In genomic region chr6:130245267-130245666, GRCh38 we compare ENCODE assay signal across 35 cellular contexts. TPM values are rescaled to one million over a fixed set of nuclear protein-coding genes. Genes with fewer than 3 reads are reported as not detected.
DNase-seq lines count a peak whose midpoint lies in the region; ATAC-seq, FAIRE-seq and TF ChIP-seq lines count a peak whose summit lies in the region.
"Had no signal": no experiment of that assay in that cellular context is flagged by ENCODE, and none has a peak within 500 bp of the region (broad histone marks: within the 10 kb centered on the region; RNA-seq: fewer than 3 reads in every experiment).

No MANE protein-coding gene starts in this region.

- FAIRE-seq in HepG2 (lab: Jason Lieb, UNC): no peak
- peak; percentile 66 for FAIRE-seq in GM12892 (lab: Jason Lieb, UNC)
- peak; percentile 42 for FAIRE-seq in GM18507 (lab: Jason Lieb, UNC)
- FAIRE-seq: A204.1, A549, D721Med had no signal

- CTCF ChIA-PET in HepG2 (lab: Yijun Ruan, JAX; ENCODE audit: low intra/inter-chr PET ratio, low total read pairs): no interaction called here

- POLR2A ChIA-PET in HepG2 (lab: Yijun Ruan, JAX): no interaction called here

- ATAC-seq in HepG2 (no peak), right lobe of liver (no peak)
- ATAC-seq: A549; CD8-positive, alpha-beta T cell had no signal

- H3K4me1 ChIP-seq in HepG2 (ENCODE audit: insufficient read depth, low read length) (no peaks in the 10 kb centered on the region), right lobe of liver (no peaks in the 10 kb centered on the region)
- H3K4me1 ChIP-seq: A549; BE2C; BLaER1; BLaER1 treated with 17β-estradiol and CSF1 and Interleukin-3, amounts not matched to agents 10 nM and 100 nM; Caco-2 had no signal

- TF ChIP-seq CTCF in HepG2 (CRISPR knock-in tag; IDR thresholded peaks at IDR 0.05) (no peak), right lobe of liver (IDR thresholded peaks at IDR 0.05) (no peak)

- TF ChIP-seq RAD21 in HepG2 (CRISPR knock-in tag; IDR thresholded peaks at IDR 0.05): no peak

- 10% methylated on average over 2 of the region's 2 CpGs for WGBS in HepG2 (ENCODE audit: low lambda C conversion rate)
- WGBS in right lobe of liver (ENCODE audit: insufficient coverage, low coverage, low lambda C conversion rate, missing lambda C conversion rate): 71% methylated on average over 2 of the region's 2 CpGs

- TF ChIP-seq EP300 in HepG2 (IDR thresholded peaks at IDR 0.05; ENCODE audit: low read depth in 2 of 2, low read length in 2 of 2) (no peak), HepG2 (CRISPR knock-in tag; IDR thresholded peaks at IDR 0.05; ENCODE audit: borderline replicate concordance) (no peak)

- H3K9me3 ChIP-seq in HepG2 (ENCODE audit: low read length) (no peaks in the 10 kb centered on the region), right lobe of liver (no peaks in the 10 kb centered on the region)
- H3K9me3 ChIP-seq: A549, BE2C, BLaER1, Caco-2 had no signal

- no TSS peak for BruUV-seq in HepG2 (replicated peaks; lab: Mats Ljungman, UMichigan)

- intact Hi-C loops in HepG2 (cut with micrococcal nuclease; ENCODE audit: unreplicated experiment): loop anchor here (2.0 kb wide), 1 partner anchor 64 kb away; no protein-coding TSS in a partner anchor
- intact Hi-C loops in right lobe of liver (cut with DNase I): no loop called here

- no peak overlapping the region for H2AFZ ChIP-seq in HepG2 (ENCODE audit: low read length)

- no peaks in the 10 kb centered on the region for H3K79me2 ChIP-seq in HepG2 (ENCODE audit: insufficient read depth, low read length)

- H3K4me3 ChIP-seq in HepG2 (replicated peaks in 1 of 3; ENCODE audit: insufficient read depth in 1 of 3, low read depth in 2 of 3, low read length in 3 of 3): no peak overlapping the region
- H3K4me3 ChIP-seq in right lobe of liver: no peak overlapping the region
- H3K4me3 ChIP-seq: A549; BLaER1; BLaER1 treated with 17β-estradiol and CSF1 and Interleukin-3, amounts not matched to agents 10 nM and 100 nM had no signal

- H3K27me3 ChIP-seq in HepG2 (ENCODE audit: control insufficient read depth in 1 of 2, insufficient read depth in 2 of 2, low read length in 2 of 2) (no peaks in the 10 kb centered on the region), right lobe of liver (peaks cover 0 to 3% of the 10 kb centered on the region in 2 donors)
- H3K27me3 ChIP-seq: BE2C; BLaER1; BLaER1 treated with 17β-estradiol and CSF1 and Interleukin-3, amounts not matched to agents 10 nM and 100 nM had no signal

- in situ Hi-C loops in HepG2 (cut with HindIII; ENCODE audit: extremely low pct_ligation_motif_present, low pct_unique_long_range_greater_than_20kb): no loop called here

- H3K9ac ChIP-seq in HepG2 (ENCODE audit: insufficient read depth, low read depth, low read length): no peak overlapping the region
- H3K9ac ChIP-seq: BLaER1; BLaER1 treated with 17β-estradiol and CSF1 and Interleukin-3, amounts not matched to agents 10 nM and 100 nM had no signal

- H3K27ac ChIP-seq in HepG2 (ENCODE audit: extremely low read length, insufficient read depth, low read length): no peak overlapping the region
- H3K27ac ChIP-seq in right lobe of liver: no peak overlapping the region
- H3K27ac ChIP-seq: 22Rv1; A549; BLaER1; BLaER1 treated with 17β-estradiol and CSF1 and Interleukin-3, amounts not matched to agents 10 nM and 100 nM; C4-2B had no signal

- DNase-seq in HepG2 (ENCODE audit: low spot score) (no peak), right lobe of liver (no peak), GM12892 (ENCODE audit: insufficient read length) (no peak), GM18507 (ENCODE audit: extremely low spot score, insufficient read length, low read depth) (no peak), NCI-H524 (lab: John Stamatoyannopoulos, UW) (no peak), A172 (ENCODE audit: low spot score) (no peak)
- DNase-seq: 8988T; ACHN; AML-193; BE2C; C1 segment of cervical spinal cord; Caco-2; Calu3; CD4-positive, alpha-beta memory T cell; CD4-positive, alpha-beta T cell; CD4-positive, CD25-positive, alpha-beta regulatory T cell; CD8-positive, alpha-beta memory T cell; CD8-positive, alpha-beta T cell; COR-L47; DMS 273 treated with DMSO at 0.1 percent for 48 hours; DMS153; DMS53; DMS79; DMS79 treated with DMSO at 0.1 percent for 48 hours; DND-41; EL had no signal

- H3K36me3 ChIP-seq in HepG2 (replicated peaks in 1 of 2; ENCODE audit: control insufficient read depth in 1 of 2, insufficient read depth in 2 of 2, low read length in 2 of 2) (no peaks in the 10 kb centered on the region), right lobe of liver (no peaks in the 10 kb centered on the region)
- H3K36me3 ChIP-seq: BE2C; BLaER1 treated with 17β-estradiol and CSF1 and Interleukin-3, amounts not matched to agents 10 nM and 100 nM had no signal

- no peaks in the 10 kb centered on the region for H4K20me1 ChIP-seq in HepG2 (ENCODE audit: insufficient read depth, low read length)
- H4K20me1 ChIP-seq: BLaER1; BLaER1 treated with 17β-estradiol and CSF1 and Interleukin-3, amounts not matched to agents 10 nM and 100 nM had no signal

- no peak overlapping the region for H3K4me2 ChIP-seq in HepG2 (ENCODE audit: low read depth, low read length)
- H3K4me2 ChIP-seq: A549; BLaER1; BLaER1 treated with 17β-estradiol and CSF1 and Interleukin-3, amounts not matched to agents 10 nM and 100 nM had no signal

- no peak for TF ChIP-seq POLR2A in HepG2 (IDR thresholded peaks at IDR 0.05; ENCODE audit: insufficient read depth in 1 of 2, low read depth in 2 of 2, low read length in 2 of 2)
- TF ChIP-seq POLR2A in right lobe of liver (IDR thresholded peaks at IDR 0.05): no peak
- no peak for TF ChIP-seq POLR2A in GM12892 (IDR thresholded peaks at IDR 0.05; ENCODE audit: low read depth, low read length)

TF ChIP-seq in HepG2, 621 proteins besides CTCF, POLR2A, EP300 and RAD21:
- TF ChIP-seq SSRP1 (CRISPR knock-in tag; IDR thresholded peaks at IDR 0.05): no peak
- no peak for TF ChIP-seq KDM3A (CRISPR knock-in tag; IDR thresholded peaks at IDR 0.05; ENCODE audit: low read depth)
- TF ChIP-seq MNT (IDR thresholded peaks at IDR 0.05): peak; percentile 70

RNA-seq across cellular contexts. Expression of gene SAMD3, which starts 22.5 kb away (rescaled TPM):
- total RNA-seq in HepG2 (2016; rRNA removed; fragmentation: Illumina TruSeq; extraction: Trizol) (not detected in 2 replicates), right lobe of liver (under 1 TPM; 0.25 to 0.86 (median 0.37) TPM)
- total RNA-seq in HepG2 (2016; cell fraction: cytosol; rRNA removed; fragmentation: Illumina TruSeq; extraction: Trizol; ENCODE audit: low read depth): not detected in 2 replicates
- total RNA-seq in HepG2 (2016; cell fraction: insoluble cytoplasmic fraction; rRNA removed; fragmentation: Illumina TruSeq; extraction: Trizol): not detected in 2 replicates
- not detected in 2 replicates for total RNA-seq in HepG2 (2016; cell fraction: membrane; rRNA removed; fragmentation: Illumina TruSeq; extraction: Trizol)
- total RNA-seq in HepG2 (2016; cell fraction: nucleus; rRNA removed; fragmentation: Illumina TruSeq; extraction: Trizol): not detected in 2 replicates
- not detected in 2 replicates for polyA plus RNA-seq in HepG2 (2011; rRNA removed)
- not detected in 2 replicates for polyA plus RNA-seq in HepG2 (2011; cell fraction: cytosol; rRNA removed)
- polyA plus RNA-seq in HepG2 (2011; cell fraction: nucleus; rRNA removed): not detected in 2 replicates
- polyA plus RNA-seq in HepG2 (2012): not detected in 2 replicates
- not detected in 2 replicates for polyA plus RNA-seq in HepG2 (2016; cell fraction: cytosol; fragmentation: Illumina TruSeq; extraction: Trizol; ENCODE audit: low read depth)
- polyA plus RNA-seq in HepG2 (2016; cell fraction: insoluble cytoplasmic fraction; fragmentation: Illumina TruSeq; extraction: Trizol; ENCODE audit: low read depth): not detected in 2 replicates
- not detected in 2 replicates for polyA plus RNA-seq in HepG2 (2016; cell fraction: membrane; fragmentation: Illumina TruSeq; extraction: Trizol; ENCODE audit: low read depth)
- not detected in 2 replicates for polyA plus RNA-seq in HepG2 (2016; cell fraction: nucleus; fragmentation: Illumina TruSeq; extraction: Trizol; ENCODE audit: insufficient read depth, low read depth)
- polyA minus RNA-seq in HepG2 (2011; rRNA and poly(A)+ RNA removed; ENCODE audit: low replicate concordance): not detected in 2 replicates
- not detected in 2 replicates for polyA minus RNA-seq in HepG2 (2011; cell fraction: cytosol; rRNA and poly(A)+ RNA removed)
- polyA minus RNA-seq in HepG2 (2011; cell fraction: nucleus; rRNA and poly(A)+ RNA removed): not detected in 2 replicates
- polyA plus RNA-seq in GM12892 (2012; ENCODE audit: missing spikeins): 0.68 TPM
- total RNA-seq in A172 (2014; rRNA removed; shearing (Covaris generic)): 0.07 and 0.28 TPM in 2 replicates
- total RNA-seq: A673, Calu3, Daoy had no signal
- polyA plus RNA-seq: A549 had no signal
